7 cellular contexts compared by ENCODE assay signal in genomic region chr17:27455914-27456680, GRCh38. TPM values are rescaled to one million over a fixed set of nuclear protein-coding genes. Genes with fewer than 3 reads are reported as not detected.
DNase-seq lines count a peak whose midpoint lies in the region; ATAC-seq and TF ChIP-seq lines count a peak whose summit lies in the region.

Gene KSR1 (plus strand): TSS chr17:27456448. CDS start chr17:27456644, 196 bp downstream.

- H3K9ac ChIP-seq in smooth muscle cell (ENCODE audit: low read depth): peak within 1 kb of the TSS; percentile 70

- 1% methylated on average over 65 of the region's 88 CpGs for WGBS in smooth muscle cell (ENCODE audit: low lambda C conversion rate)

- peak within 1 kb of the TSS; percentile 98 for H3K4me3 ChIP-seq in smooth muscle cell

- peak; percentile 80 for ATAC-seq in HG02852 (IDR thresholded peaks at IDR 0.05; ENCODE audit: unreplicated experiment)

- TF ChIP-seq POLR2A in GM15510 (IDR thresholded peaks at IDR 0.05; ENCODE audit: borderline replicate concordance, extremely low read depth, insufficient read length): peak; percentile 79

- peaks cover 27% of the 10 kb centered on the region for H3K4me1 ChIP-seq in smooth muscle cell (ENCODE audit: low read depth)

- TF ChIP-seq CTCF in VCaP (conservative IDR thresholded peaks at IDR 0.05) (peak; percentile 66), smooth muscle cell (IDR thresholded peaks at IDR 0.05; ENCODE audit: borderline replicate concordance, insufficient read depth, poor library complexity, severe bottlenecking) (no peak)

- peaks cover 5% of the 10 kb centered on the region for H3F3A ChIP-seq in smooth muscle cell (ENCODE audit: low read depth)

- peaks cover 45% of the 10 kb centered on the region for H4K20me1 ChIP-seq in smooth muscle cell (ENCODE audit: low read depth)

- peaks cover 45% of the 10 kb centered on the region for H3K79me2 ChIP-seq in smooth muscle cell (ENCODE audit: low read depth)

- H3K4me2 ChIP-seq in smooth muscle cell: peak within 1 kb of the TSS; percentile 94

- H3K36me3 ChIP-seq in smooth muscle cell (ENCODE audit: low read depth): no peaks in the 10 kb centered on the region

- H2AFZ ChIP-seq in smooth muscle cell (ENCODE audit: low read depth): peak within 1 kb of the TSS; percentile 94

- H3K27ac ChIP-seq in VCaP (peak within 1 kb of the TSS; percentile 45; the same call in 1 of the 2 replicates), smooth muscle cell (ENCODE audit: low read depth) (peak within 1 kb of the TSS; percentile 30)

- no peaks in the 10 kb centered on the region for H3K27me3 ChIP-seq in smooth muscle cell (ENCODE audit: low read depth)

- in situ Hi-C loops in T47D (cut with HindIII; ENCODE audit: low pct_unique_long_range_greater_than_20kb, low sequenced_read_pairs): no loop called here

- H3K9me3 ChIP-seq in smooth muscle cell (replicated peaks; ENCODE audit: low read depth): no peaks in the 10 kb centered on the region

- peak; percentile 20 for DNase-seq in NCI-H2107 (lab: John Stamatoyannopoulos, UW)
- peak; percentile 80 to 92 for DNase-seq in T47D (ENCODE audit: low read depth in 1 of 2, low spot score in 1 of 2)
- peak; percentile 88 for DNase-seq in iPS-NIHi7 (ENCODE audit: extremely low spot score)
- no peak for DNase-seq in smooth muscle cell (lab: John Stamatoyannopoulos, UW; ENCODE audit: unreplicated experiment)

RNA-seq across cellular contexts. Expression of gene KSR1, which starts in this region (rescaled TPM):
- 65.1 and 69.2 TPM in 2 replicates for total RNA-seq in smooth muscle cell
- polyA plus RNA-seq in smooth muscle cell: 40.4 and 53.2 TPM in 2 replicates
